In genomic region chr16:66979011-66979717, GRCh38 we compare ENCODE assay signal across 11 cellular contexts. TPM values are rescaled to one million over a fixed set of nuclear protein-coding genes. Genes with fewer than 3 reads are reported as not detected.
DNase-seq lines count a peak whose midpoint lies in the region; ATAC-seq and TF ChIP-seq lines count a peak whose summit lies in the region.
"Had no signal": no experiment of that assay in that cellular context is flagged by ENCODE, and none has a peak within 500 bp of the region (broad histone marks: within the 10 kb centered on the region; RNA-seq: fewer than 3 reads in every experiment).

No MANE protein-coding gene starts in this region.

- peaks cover 18% of the 10 kb centered on the region for H3K4me1 Mint-ChIP-seq in T-helper 17 cell

- H3K4me1 ChIP-seq in BLaER1 treated with 17β-estradiol and CSF1 and Interleukin-3, amounts not matched to agents 10 nM and 100 nM = peaks cover 29 to 40% (median 39%) of the 10 kb centered on the region in 10 experiments

- no peaks in the 10 kb centered on the region; a peak in 2 of 22 replicates for H3K9me3 ChIP-seq in BLaER1 treated with 17β-estradiol and CSF1 and Interleukin-3, amounts not matched to agents 10 nM and 100 nM (replicated peaks in 1 of 11)
- no peaks in the 10 kb centered on the region for H3K9me3 ChIP-seq in T-helper 17 cell (ENCODE audit: control insufficient read depth, low read length, poor library complexity, severe bottlenecking)
- H3K9me3 ChIP-seq: Peyer's patch had no signal

- TF ChIP-seq CTCF in lower leg skin (IDR thresholded peaks at IDR 0.05) = no peak

- H3K4me3 ChIP-seq in BLaER1 treated with 17β-estradiol and CSF1 and Interleukin-3, amounts not matched to agents 10 nM and 100 nM = no peak overlapping the region
- no peak overlapping the region for H3K4me3 ChIP-seq in lower leg skin (ENCODE audit: low read depth, poor library complexity, severe bottlenecking)
- H3K4me3 ChIP-seq: GM23338, Peyer's patch had no signal

- no peaks in the 10 kb centered on the region for H3K27me3 Mint-ChIP-seq in T-helper 17 cell

- H3K36me3 Mint-ChIP-seq in T-helper 17 cell (ENCODE audit: low read depth) = no peaks in the 10 kb centered on the region
- H3K36me3 Mint-ChIP-seq: CD8-positive, alpha-beta T cell had no signal

- no peak for TF ChIP-seq POLR2A in lower leg skin (IDR thresholded peaks at IDR 0.05)

- peak overlapping the region; percentile 21 to 80 (median 32); a peak in 21 of 22 replicates for H3K4me2 ChIP-seq in BLaER1 treated with 17β-estradiol and CSF1 and Interleukin-3, amounts not matched to agents 10 nM and 100 nM
- H3K4me2 ChIP-seq: GM23338 had no signal

- H3K27ac ChIP-seq in BLaER1 treated with 17β-estradiol and CSF1 and Interleukin-3, amounts not matched to agents 10 nM and 100 nM = peak overlapping the region in 1 of 11 experiments; percentile 15; a peak in 2 of 22 replicates
- H3K27ac ChIP-seq: Peyer's patch had no signal

- 0 out of 22 replicates have a peak, but pooled peaks cover 0 to 7% (median 0%) of the 10 kb centered on the region in 11 experiments for H4K20me1 ChIP-seq in BLaER1 treated with 17β-estradiol and CSF1 and Interleukin-3, amounts not matched to agents 10 nM and 100 nM

- no peak overlapping the region for H3K27ac Mint-ChIP-seq in T-helper 17 cell
- H3K27ac Mint-ChIP-seq: CD8-positive, alpha-beta T cell; GM23338 had no signal

- peak overlapping the region in 1 of 11 experiments; percentile 26; a peak in 2 of 22 replicates for H3K9ac ChIP-seq in BLaER1 treated with 17β-estradiol and CSF1 and Interleukin-3, amounts not matched to agents 10 nM and 100 nM

- no peaks in the 10 kb centered on the region for H3K27me3 ChIP-seq in BLaER1 treated with 17β-estradiol and CSF1 and Interleukin-3, amounts not matched to agents 10 nM and 100 nM
- H3K27me3 ChIP-seq: Peyer's patch had no signal

- DNase-seq in UCSD-AML1 (lab: John Stamatoyannopoulos, UW; ENCODE audit: unreplicated experiment) (peak; percentile 60), lower leg skin (ENCODE audit: low spot score in 2 of 2) (peak; percentile 54 to 89), T-helper 17 cell (no peak)
- DNase-seq in stimulated activated naive CD4-positive, alpha-beta T cell (lab: John Stamatoyannopoulos, UW) = no peak
- DNase-seq: CD8-positive, alpha-beta T cell; NCI-H446; Peyer's patch; stimulated activated naive CD4-positive, alpha-beta T cell treated with Interleukin-2 at 50 U/mL for 16 hours had no signal

- WGBS in lower leg skin, 2 donors = 60 to 68% methylated on average over 15 to 16 of the region's 16 CpGs

- H3K4me3 Mint-ChIP-seq in T-helper 17 cell = no peak overlapping the region
- H3K4me3 Mint-ChIP-seq: CD8-positive, alpha-beta T cell; GM23338 had no signal

- no peaks in the 10 kb centered on the region for H3K36me3 ChIP-seq in BLaER1 treated with 17β-estradiol and CSF1 and Interleukin-3, amounts not matched to agents 10 nM and 100 nM
- H3K36me3 ChIP-seq: Peyer's patch had no signal

- intact Hi-C loops in lower leg skin (cut with DNase I; ENCODE audit: low total_unique reads) = loop anchor here (5.0 to 10.0 kb wide), 2 partner anchors 84 to 178 kb away; partner anchors contain the start of genes FBXL8 and TRADD

- ATAC-seq in T-helper 17 cell (no peak), HG03045 (IDR thresholded peaks at IDR 0.05; ENCODE audit: unreplicated experiment) (no peak)
- ATAC-seq: CD8-positive, alpha-beta T cell; GM23338 had no signal

RNA-seq across cellular contexts. Expression of gene CES4A, which starts 9.2 kb away (rescaled TPM):
- 10 to 100 TPM; 43.6 to 95.8 (median 75.9) TPM for total RNA-seq in lower leg skin
- total RNA-seq in T-helper 17 cell = 10 to 100 TPM; 17.8 to 20.0 TPM

RNA-seq across cellular contexts. Expression of gene CES3, which starts 18.1 kb away (rescaled TPM):
- total RNA-seq in lower leg skin (1 to 10 TPM in 3 of 4 donors, under 1 TPM in 1; 0.59 to 1.3 (median 1.2) TPM), T-helper 17 cell (1 to 10 TPM in 1 of 2 donors, under 1 TPM in 1; 0.63 to 1.3 TPM)

RNA-seq across cellular contexts. Expression of gene CES2, which starts 43.8 kb away (rescaled TPM):
- total RNA-seq in lower leg skin = 10 to 100 TPM; 37.4 to 90.2 (median 50.2) TPM
- total RNA-seq in T-helper 17 cell = 10 to 100 TPM; 33.1 to 36.8 TPM

RNA-seq across cellular contexts. Expression of gene CIAO2B, which starts 45.0 kb away (rescaled TPM):
- total RNA-seq in lower leg skin (10 to 100 TPM; 39.3 to 60.3 (median 55.4) TPM), T-helper 17 cell (10 to 100 TPM; 50.3 to 51.0 TPM)

RNA-seq across cellular contexts. Expression of gene CBFB, which starts 49.8 kb away (rescaled TPM):
- total RNA-seq in lower leg skin (10 to 100 TPM; 42.4 to 76.3 (median 48.2) TPM), T-helper 17 cell (10 to 100 TPM; 78.5 to 85.4 TPM)

Comparison
In these comparisons a context has a peak if more than half of its experiments do, and no peak if none do; other contexts are left out.
1. DNase-seq: peak in UCSD-AML1 (single experiment) and lower leg skin (2 of 2); none in T-helper 17 cell (0 of 3) and stimulated activated naive CD4-positive, alpha-beta T cell (0 of 6).